20 cellular contexts compared by ENCODE assay signal in the genomic region with DNA sequence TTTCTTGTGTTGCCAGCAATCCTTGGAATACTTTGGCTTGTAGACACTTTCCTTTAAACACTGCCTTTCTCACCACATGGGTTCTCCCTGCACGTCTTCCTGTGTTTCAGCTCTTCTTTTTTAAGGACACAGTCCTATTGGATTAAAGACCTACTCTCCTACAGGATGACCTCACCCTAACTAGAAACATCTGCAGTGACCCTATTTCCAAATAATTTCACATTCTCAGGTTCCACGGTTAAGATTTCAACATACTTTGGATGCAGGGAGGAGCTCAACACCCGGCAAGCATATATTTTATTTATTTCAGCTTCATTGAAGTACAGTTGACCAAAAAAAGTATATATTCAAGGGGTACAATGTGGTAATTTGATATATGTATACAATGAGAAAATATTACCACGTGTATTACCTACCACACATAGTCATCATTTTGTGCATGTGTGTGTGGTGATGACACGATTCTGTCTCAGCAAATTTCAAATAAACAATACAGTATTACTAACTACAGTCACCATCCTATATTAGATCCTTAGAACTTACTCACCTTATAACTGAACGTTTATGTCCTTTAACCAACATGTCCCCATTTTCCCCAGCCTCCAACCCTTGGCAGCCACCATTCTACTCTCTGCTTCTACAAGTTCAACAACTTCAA.
DNase-seq lines count a peak whose midpoint lies in the region; ATAC-seq, FAIRE-seq and TF ChIP-seq lines count a peak whose summit lies in the region.
"Had no signal": no experiment of that assay in that cellular context is flagged by ENCODE, and none has a peak within 500 bp of the region (broad histone marks: within the 10 kb centered on the region; RNA-seq: fewer than 3 reads in every experiment).

No MANE protein-coding gene starts in this region.

- H3K4me1 ChIP-seq in HepG2 (ENCODE audit: insufficient read depth, low read length) (no peaks in the 10 kb centered on the region), right lobe of liver (no peaks in the 10 kb centered on the region), adipocyte (ENCODE audit: control insufficient read depth, insufficient read depth, low read length) (no peaks in the 10 kb centered on the region)

- no peaks in the 10 kb centered on the region for H3K79me2 ChIP-seq in HepG2 (ENCODE audit: insufficient read depth, low read length)

- no peak for DNase-seq in HepG2 (ENCODE audit: low spot score)
- no peak for DNase-seq in right lobe of liver
- DNase-seq in adipocyte (ENCODE audit: low read depth) = peak; percentile 1
- DNase-seq in fibroblast of mammary gland (ENCODE audit: low read depth) = peak; percentile 79
- no peak for DNase-seq in head of caudate nucleus
- no peak for DNase-seq in NOMO-1 treated with dmso at 0.1 percent for 144 hours (lab: John Stamatoyannopoulos, UW; ENCODE audit: unreplicated experiment)
- DNase-seq: 8988T, AML-193, COR-L47, DMS153, H7, KBM-7, NCI-H1436 treated with DMSO at 0.1 percent for 48 hours, NCI-H2029 treated with DMSO at 0.1 percent for 48 hours, NCI-H2171 treated with DMSO at 0.1 percent for 48 hours, NCI-H748 treated with DMSO at 0.1 percent for 48 hours had no signal

- TF ChIP-seq EP300 in HepG2 (IDR thresholded peaks at IDR 0.05; ENCODE audit: low read depth in 2 of 2, low read length in 2 of 2) = no peak
- no peak for TF ChIP-seq EP300 in HepG2 (CRISPR knock-in tag; IDR thresholded peaks at IDR 0.05; ENCODE audit: borderline replicate concordance)

- no peaks in the 10 kb centered on the region for H4K20me1 ChIP-seq in HepG2 (ENCODE audit: insufficient read depth, low read length)

- TF ChIP-seq CTCF in HepG2 (CRISPR knock-in tag; IDR thresholded peaks at IDR 0.05) = no peak
- no peak for TF ChIP-seq CTCF in right lobe of liver (IDR thresholded peaks at IDR 0.05)
- TF ChIP-seq CTCF in fibroblast of mammary gland (conservative IDR thresholded peaks at IDR 0.05; ENCODE audit: control insufficient read depth, insufficient read depth, low read depth, low read length) = no peak

- TF ChIP-seq POLR2A in HepG2 (IDR thresholded peaks at IDR 0.05; ENCODE audit: insufficient read depth in 1 of 2, low read depth in 2 of 2, low read length in 2 of 2) = no peak
- no peak for TF ChIP-seq POLR2A in right lobe of liver (IDR thresholded peaks at IDR 0.05)

- POLR2A ChIA-PET in HepG2 (lab: Yijun Ruan, JAX) = no interaction called here

- H3K9me3 ChIP-seq in HepG2 (ENCODE audit: low read length) = no peaks in the 10 kb centered on the region
- no peaks in the 10 kb centered on the region for H3K9me3 ChIP-seq in right lobe of liver
- H3K9me3 ChIP-seq in adipocyte (ENCODE audit: control insufficient read depth, low read length) = no peaks in the 10 kb centered on the region

- no peak for FAIRE-seq in HepG2 (lab: Jason Lieb, UNC)
- FAIRE-seq: GM12892 had no signal

- intact Hi-C loops in HepG2 (cut with micrococcal nuclease; ENCODE audit: unreplicated experiment) (no loop called here), right lobe of liver (cut with DNase I) (no loop called here), head of caudate nucleus (cut with DNase I) (no loop called here)

- H3K36me3 ChIP-seq in HepG2 (replicated peaks in 1 of 2; ENCODE audit: control insufficient read depth in 1 of 2, insufficient read depth in 2 of 2, low read length in 2 of 2) (no peaks in the 10 kb centered on the region), right lobe of liver (no peaks in the 10 kb centered on the region), adipocyte (ENCODE audit: control insufficient read depth, insufficient read depth, low read length, severe bottlenecking) (no peaks in the 10 kb centered on the region)

- WGBS in HepG2 (ENCODE audit: low lambda C conversion rate) = 1% methylated on average over 6 of the region's 6 CpGs
- 32% methylated on average over 6 of the region's 6 CpGs for WGBS in right lobe of liver (ENCODE audit: insufficient coverage, low coverage, low lambda C conversion rate, missing lambda C conversion rate)

- no peak for TF ChIP-seq RAD21 in HepG2 (CRISPR knock-in tag; IDR thresholded peaks at IDR 0.05)

- H3K4me2 ChIP-seq in HepG2 (ENCODE audit: low read depth, low read length) = no peak overlapping the region

- no peak overlapping the region for H2AFZ ChIP-seq in HepG2 (ENCODE audit: low read length)

- H3K27me3 ChIP-seq in HepG2 (ENCODE audit: control insufficient read depth in 1 of 2, insufficient read depth in 2 of 2, low read length in 2 of 2) = no peaks in the 10 kb centered on the region; a peak in 1 of 5 replicates
- H3K27me3 ChIP-seq in right lobe of liver = no peaks in the 10 kb centered on the region
- no peaks in the 10 kb centered on the region for H3K27me3 ChIP-seq in adipocyte (replicated peaks; ENCODE audit: control insufficient read depth, insufficient read depth, low read length)

- in situ Hi-C loops in HepG2 (cut with HindIII; ENCODE audit: extremely low pct_ligation_motif_present, low pct_unique_long_range_greater_than_20kb) = no loop called here

- ATAC-seq in HepG2 = no peak
- no peak for ATAC-seq in right lobe of liver
- ATAC-seq in HG02763 (IDR thresholded peaks at IDR 0.05; ENCODE audit: unreplicated experiment) = no peak
- no peak for ATAC-seq in GM19395 (IDR thresholded peaks at IDR 0.05; ENCODE audit: unreplicated experiment)

- H3K4me3 ChIP-seq in HepG2 (replicated peaks in 1 of 3; ENCODE audit: insufficient read depth in 1 of 3, low read depth in 2 of 3, low read length in 3 of 3) (no peak overlapping the region), right lobe of liver (no peak overlapping the region), adipocyte (ENCODE audit: low read length) (no peak overlapping the region), fibroblast of mammary gland (ENCODE audit: control insufficient read depth, low read depth, low read length) (no peak overlapping the region)

- H3K27ac ChIP-seq in HepG2 (ENCODE audit: extremely low read length, insufficient read depth, low read length) (no peak overlapping the region), right lobe of liver (no peak overlapping the region)
- H3K27ac ChIP-seq: HL-60 had no signal

- H3K9ac ChIP-seq in HepG2 (ENCODE audit: insufficient read depth, low read depth, low read length) = no peak overlapping the region
- no peak overlapping the region for H3K9ac ChIP-seq in adipocyte (ENCODE audit: low read length)

- BruUV-seq in HepG2 (replicated peaks; lab: Mats Ljungman, UMichigan) = no TSS peak

- CTCF ChIA-PET in HepG2 (lab: Yijun Ruan, JAX; ENCODE audit: low intra/inter-chr PET ratio, low total read pairs) = no interaction called here

TF ChIP-seq in HepG2, 621 proteins besides CTCF, POLR2A, EP300 and RAD21:
- TF ChIP-seq STAT5B (CRISPR knock-in tag; IDR thresholded peaks at IDR 0.05) (no peak), ZNF781 (CRISPR knock-in tag; IDR thresholded peaks at IDR 0.05; ENCODE audit: borderline replicate concordance, not compliant biosample characterization) (no peak)
- TF ChIP-seq, protein P1, sequence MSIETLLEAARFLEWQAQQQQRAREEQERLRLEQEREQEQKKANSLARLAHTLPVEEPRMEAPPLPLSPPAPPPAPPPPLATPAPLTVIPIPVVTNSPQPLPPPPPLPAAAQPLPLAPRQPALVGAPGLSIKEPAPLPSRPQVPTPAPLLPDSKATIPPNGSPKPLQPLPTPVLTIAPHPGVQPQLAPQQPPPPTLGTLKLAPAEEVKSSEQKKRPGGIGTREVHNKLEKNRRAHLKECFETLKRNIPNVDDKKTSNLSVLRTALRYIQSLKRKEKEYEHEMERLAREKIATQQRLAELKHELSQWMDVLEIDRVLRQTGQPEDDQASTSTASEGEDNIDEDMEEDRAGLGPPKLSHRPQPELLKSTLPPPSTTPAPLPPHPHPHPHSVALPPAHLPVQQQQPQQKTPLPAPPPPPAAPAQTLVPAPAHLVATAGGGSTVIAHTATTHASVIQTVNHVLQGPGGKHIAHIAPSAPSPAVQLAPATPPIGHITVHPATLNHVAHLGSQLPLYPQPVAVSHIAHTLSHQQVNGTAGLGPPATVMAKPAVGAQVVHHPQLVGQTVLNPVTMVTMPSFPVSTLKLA (IDR thresholded peaks at IDR 0.05) = peak; percentile 53

Comparison
In these comparisons a context has a peak if more than half of its experiments do, and no peak if none do; other contexts are left out.
1. DNase-seq: peak in adipocyte (single experiment) and fibroblast of mammary gland (single experiment); none in HepG2 (single experiment), right lobe of liver (0 of 3), head of caudate nucleus (0 of 42) and NOMO-1 treated with dmso at 0.1 percent for 144 hours (single experiment).